ENCODE assay signal across 20 cellular contexts in the genomic region with DNA sequence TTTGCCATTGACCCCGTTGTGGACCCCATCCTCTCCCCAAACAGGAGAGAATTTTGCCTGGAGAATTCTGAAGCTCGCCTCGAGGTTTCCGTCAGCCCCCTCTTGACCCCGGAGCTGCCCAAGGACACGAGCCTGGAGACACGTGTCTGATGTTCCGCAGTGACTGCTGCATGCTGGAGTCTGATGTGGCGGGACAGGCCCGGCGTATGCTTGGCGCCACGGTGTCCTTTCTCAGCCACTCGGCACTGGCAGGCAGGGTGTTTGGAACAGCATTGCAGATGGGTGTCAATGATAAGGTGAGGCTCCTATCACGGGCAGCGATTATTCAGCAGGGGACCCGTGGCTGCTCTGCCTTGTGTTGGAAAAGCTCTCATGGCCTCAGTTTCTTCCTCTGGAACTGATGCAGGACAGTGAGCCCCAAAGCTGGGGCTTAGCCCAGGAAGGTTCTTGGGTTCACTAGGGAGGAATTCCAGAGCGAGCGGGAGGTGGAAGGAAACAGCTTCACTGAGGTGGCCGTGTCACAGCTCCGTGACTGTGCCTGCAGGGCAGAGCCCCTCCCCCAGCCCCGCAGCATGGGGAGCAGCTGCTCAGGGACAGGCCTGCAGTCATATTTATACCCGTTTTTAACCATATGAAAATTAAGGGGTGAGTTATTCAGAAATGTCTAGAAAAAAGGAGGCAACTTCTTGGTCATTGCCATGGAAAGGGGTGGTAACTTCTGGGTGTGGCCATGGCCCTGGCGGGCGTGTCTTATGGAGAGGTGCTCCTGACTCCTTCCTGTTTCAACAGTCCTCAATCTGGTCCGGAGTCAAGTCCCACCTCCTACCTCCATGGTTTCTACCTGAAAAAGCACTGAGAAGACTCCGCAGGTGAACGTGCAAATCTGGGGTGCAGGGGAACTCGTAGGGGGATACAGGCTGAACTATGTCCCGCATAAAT.
DNase-seq lines count a peak whose midpoint lies in the region; ATAC-seq, FAIRE-seq and TF ChIP-seq lines count a peak whose summit lies in the region.
"Had no signal": no experiment of that assay in that cellular context is flagged by ENCODE, and none has a peak within 500 bp of the region (broad histone marks: within the 10 kb centered on the region; RNA-seq: fewer than 3 reads in every experiment).

No MANE protein-coding gene starts in this region.

- no peak overlapping the region for H3K27ac Mint-ChIP-seq in activated CD4-positive, alpha-beta T cell treated with anti-CD3 and anti-CD28 coated beads for 36 hours
- no peak overlapping the region for H3K27ac Mint-ChIP-seq in stimulated activated effector memory CD8-positive, alpha-beta T cell treated with anti-CD3 and anti-CD28 coated beads, Interleukin-12 subunit alpha, Interleukin-12 subunit beta, amount 100 ng/mL, for 72 hours
- H3K27ac Mint-ChIP-seq: activated T-helper 17 cell treated with anti-CD3 and anti-CD28 coated beads, Interleukin-2, amount 50 U/mL, for 72 hours; H9; T-helper 17 cell had no signal

- no peak for TF ChIP-seq POLR2A in suprapubic skin (IDR thresholded peaks at IDR 0.05)

- CTCF ChIA-PET in activated CD4-positive, alpha-beta T cell treated with anti-CD3 and anti-CD28 coated beads for 36 hours (lab: Charles Lee), result interaction anchor here (0.6 kb wide), 1 partner anchor 272 kb away, joined by 3 read pairs; no protein-coding TSS in a partner anchor
- CTCF ChIA-PET in RWPE1 (lab: Yijun Ruan, JAX), result no interaction called here

- H3K27ac ChIP-seq in RWPE1 (peak overlapping the region; percentile 87), keratinocyte (ENCODE audit: control insufficient read depth, insufficient read depth, low read length) (no peak overlapping the region), suprapubic skin (peak overlapping the region; percentile 67)
- H3K27ac ChIP-seq: 22Rv1, heart right ventricle, neutrophil had no signal

- intact Hi-C loops in activated CD4-positive, alpha-beta T cell treated with anti-CD3 and anti-CD28 coated beads for 36 hours (cut with DNase I, micrococcal nuclease), result loop anchor here (2.0 to 5.0 kb wide), 2 partner anchors 15 to 44 kb away; no protein-coding TSS in a partner anchor

- no peak overlapping the region for H3K4me3 Mint-ChIP-seq in activated CD4-positive, alpha-beta T cell treated with anti-CD3 and anti-CD28 coated beads for 36 hours
- no peak overlapping the region for H3K4me3 Mint-ChIP-seq in stimulated activated effector memory CD8-positive, alpha-beta T cell treated with anti-CD3 and anti-CD28 coated beads, Interleukin-12 subunit alpha, Interleukin-12 subunit beta, amount 100 ng/mL, for 72 hours
- H3K4me3 Mint-ChIP-seq: activated T-helper 17 cell treated with anti-CD3 and anti-CD28 coated beads, Interleukin-2, amount 50 U/mL, for 72 hours; central memory CD8-positive, alpha-beta T cell; H9; T-helper 17 cell had no signal

- H3K27me3 Mint-ChIP-seq in activated CD4-positive, alpha-beta T cell treated with anti-CD3 and anti-CD28 coated beads for 36 hours, result no peaks in the 10 kb centered on the region

- peak; percentile 10 for ATAC-seq in activated CD4-positive, alpha-beta T cell treated with anti-CD3 and anti-CD28 coated beads for 36 hours
- ATAC-seq in stimulated activated effector memory CD8-positive, alpha-beta T cell treated with anti-CD3 and anti-CD28 coated beads, Interleukin-12 subunit alpha, Interleukin-12 subunit beta, amount 100 ng/mL, for 72 hours, result no peak
- ATAC-seq: activated T-helper 17 cell treated with anti-CD3 and anti-CD28 coated beads, Interleukin-2, amount 50 U/mL, for 72 hours; T-helper 17 cell had no signal

- dilution Hi-C loops in keratinocyte (cut with MboI; ENCODE audit: extremely low pct_ligation_motif_present, low sequenced_read_pairs), result no loop called here

- POLR2A ChIA-PET in activated CD4-positive, alpha-beta T cell treated with anti-CD3 and anti-CD28 coated beads for 36 hours (lab: Charles Lee), result no interaction called here
- POLR2A ChIA-PET in RWPE1 (lab: Yijun Ruan, JAX; ENCODE audit: low non-redundant PET), result no interaction called here

- no peak overlapping the region for H2AFZ ChIP-seq in keratinocyte (ENCODE audit: control insufficient read depth, low read length)

- H3K9me3 ChIP-seq in keratinocyte (ENCODE audit: control insufficient read depth, low read depth, low read length), result no peaks in the 10 kb centered on the region
- no peaks in the 10 kb centered on the region for H3K9me3 ChIP-seq in suprapubic skin
- H3K9me3 ChIP-seq: heart right ventricle, neutrophil had no signal

- WGBS in suprapubic skin, result 68% methylated on average over 30 of the region's 30 CpGs

- no peaks in the 10 kb centered on the region for H3K36me3 ChIP-seq in keratinocyte (ENCODE audit: control insufficient read depth in 2 of 2, extremely low read depth in 1 of 2, insufficient read depth in 2 of 2, low read length in 2 of 2)
- no peaks in the 10 kb centered on the region for H3K36me3 ChIP-seq in suprapubic skin
- H3K36me3 ChIP-seq: heart right ventricle, neutrophil had no signal

- H3K27me3 ChIP-seq in keratinocyte (ENCODE audit: control insufficient read depth, extremely low read depth, insufficient read depth, low read length) (no peaks in the 10 kb centered on the region), suprapubic skin (peaks cover 3% of the 10 kb centered on the region)
- H3K27me3 ChIP-seq: heart right ventricle, neutrophil had no signal

- FAIRE-seq in keratinocyte (lab: Jason Lieb, UNC), result no peak
- FAIRE-seq: GM18507, islet of Langerhans had no signal

- H3K9ac ChIP-seq in keratinocyte (ENCODE audit: control insufficient read depth, extremely low read depth, insufficient read depth, low read length), result no peak overlapping the region

- H3K4me2 ChIP-seq in keratinocyte (ENCODE audit: control insufficient read depth, extremely low read depth, insufficient read depth, low read depth, low read length), result peak overlapping the region; percentile 16

- DNase-seq in activated CD4-positive, alpha-beta T cell treated with anti-CD3 and anti-CD28 coated beads for 36 hours, result no peak
- no peak for DNase-seq in activated CD4-positive, alpha-beta T cell treated with anti-CD3 and anti-CD28 coated beads for 1 hour
- DNase-seq in RWPE1 (ENCODE audit: low spot score) (no peak), keratinocyte (ENCODE audit: low read depth, low spot score) (no peak), suprapubic skin (ENCODE audit: low spot score in 2 of 2) (peak in 1 of 2 donors; percentile 63), epidermal melanocyte (ENCODE audit: insufficient read length, low spot score) (no peak), SIG-M5 treated with dmso at 0.1 percent for 504 hours (lab: John Stamatoyannopoulos, UW; ENCODE audit: unreplicated experiment) (no peak)
- DNase-seq in stimulated activated effector memory CD8-positive, alpha-beta T cell treated with anti-CD3 and anti-CD28 coated beads, Interleukin-12 subunit alpha, Interleukin-12 subunit beta, amount 100 ng/mL, for 72 hours (ENCODE audit: low spot score in 2 of 2), result no peak
- DNase-seq: DMS53; effector CD8-positive, alpha-beta T cell; H9; heart right ventricle; stimulated activated CD4-positive, alpha-beta T cell treated with anti-CD3 and anti-CD28 coated beads, Interleukin-4, amount 100 ng/mL, for 1 hour; T-helper 17 cell had no signal

- H3K9me1 ChIP-seq in keratinocyte (ENCODE audit: control insufficient read depth, extremely low read depth, insufficient read depth, low read length), result no peaks in the 10 kb centered on the region

- peaks cover 31% of the 10 kb centered on the region for H3K4me1 ChIP-seq in keratinocyte (ENCODE audit: control insufficient read depth, extremely low read depth, insufficient read depth, low read length)
- peaks cover 77% of the 10 kb centered on the region for H3K4me1 ChIP-seq in suprapubic skin

- H3K36me3 Mint-ChIP-seq in activated CD4-positive, alpha-beta T cell treated with anti-CD3 and anti-CD28 coated beads for 36 hours (ENCODE audit: low read depth), result no peaks in the 10 kb centered on the region
- no peaks in the 10 kb centered on the region for H3K36me3 Mint-ChIP-seq in stimulated activated effector memory CD8-positive, alpha-beta T cell treated with anti-CD3 and anti-CD28 coated beads, Interleukin-12 subunit alpha, Interleukin-12 subunit beta, amount 100 ng/mL, for 72 hours

- no peak for TF ChIP-seq EP300 in suprapubic skin (IDR thresholded peaks at IDR 0.05)

- TF ChIP-seq CTCF in RWPE1 (conservative IDR thresholded peaks at IDR 0.05; ENCODE audit: low read depth), result no peak
- TF ChIP-seq CTCF in keratinocyte (optimal IDR thresholded peaks at IDR 0.05 in 1 of 3, IDR thresholded peaks at IDR 0.05 in 1 of 3, conservative IDR thresholded peaks at IDR 0.05 in 1 of 3; ENCODE audit: extremely low read depth in 1 of 3, insufficient read depth in 2 of 3, low read length in 3 of 3), result no peak
- no peak for TF ChIP-seq CTCF in suprapubic skin (IDR thresholded peaks at IDR 0.05)

- H3K79me2 ChIP-seq in keratinocyte (ENCODE audit: control insufficient read depth, insufficient read depth, low read length), result no peaks in the 10 kb centered on the region

- no peaks in the 10 kb centered on the region for H3K9me3 Mint-ChIP-seq in activated CD4-positive, alpha-beta T cell treated with anti-CD3 and anti-CD28 coated beads for 36 hours (ENCODE audit: low read depth)
- no peaks in the 10 kb centered on the region for H3K9me3 Mint-ChIP-seq in stimulated activated effector memory CD8-positive, alpha-beta T cell treated with anti-CD3 and anti-CD28 coated beads, Interleukin-12 subunit alpha, Interleukin-12 subunit beta, amount 100 ng/mL, for 72 hours
- H3K9me3 Mint-ChIP-seq: activated T-helper 17 cell treated with anti-CD3 and anti-CD28 coated beads, Interleukin-2, amount 50 U/mL, for 72 hours; central memory CD8-positive, alpha-beta T cell; H9 had no signal

- H4K20me1 ChIP-seq in keratinocyte (ENCODE audit: control insufficient read depth, extremely low read depth, insufficient read depth, low read length), result no peaks in the 10 kb centered on the region

- H3K4me3 ChIP-seq in keratinocyte (ENCODE audit: control insufficient read depth in 2 of 3, extremely low read depth in 1 of 3, insufficient read depth in 2 of 3, low read depth in 1 of 3, low read length in 3 of 3) (no peak overlapping the region), suprapubic skin (no peak overlapping the region)
- H3K4me3 ChIP-seq: heart right ventricle had no signal

- H3K4me1 Mint-ChIP-seq in activated CD4-positive, alpha-beta T cell treated with anti-CD3 and anti-CD28 coated beads for 36 hours, result peaks cover 6% of the 10 kb centered on the region
- peaks cover 18% of the 10 kb centered on the region for H3K4me1 Mint-ChIP-seq in stimulated activated effector memory CD8-positive, alpha-beta T cell treated with anti-CD3 and anti-CD28 coated beads, Interleukin-12 subunit alpha, Interleukin-12 subunit beta, amount 100 ng/mL, for 72 hours
- H3K4me1 Mint-ChIP-seq: central memory CD8-positive, alpha-beta T cell; T-helper 17 cell had no signal
